In the genomic region with DNA sequence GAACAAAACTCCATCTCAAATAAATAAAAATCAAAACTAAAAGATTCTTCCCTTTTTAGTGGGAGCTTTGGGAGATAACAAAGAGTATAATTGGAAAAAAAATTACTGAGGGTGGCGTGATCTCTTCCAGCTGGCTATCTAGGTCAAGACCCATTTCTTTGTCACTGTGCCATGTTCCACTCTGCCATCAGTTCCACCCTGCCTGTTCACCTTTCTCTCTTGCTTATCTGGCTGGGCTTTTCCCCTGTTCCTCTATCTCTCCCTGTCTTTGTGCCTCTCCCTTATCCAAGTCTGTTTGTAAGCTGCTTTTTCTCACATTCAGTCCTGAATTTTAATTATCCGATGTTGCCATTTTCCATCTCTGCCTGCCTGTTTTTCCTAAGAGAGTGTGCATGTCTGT, we compare ENCODE assay signal across 20 cellular contexts. TPM values are rescaled to one million over a fixed set of nuclear protein-coding genes. Genes with fewer than 3 reads are reported as not detected.
DNase-seq lines count a peak whose midpoint lies in the region; ATAC-seq, FAIRE-seq and TF ChIP-seq lines count a peak whose summit lies in the region.
"Had no signal": no experiment of that assay in that cellular context is flagged by ENCODE, and none has a peak within 500 bp of the region (broad histone marks: within the 10 kb centered on the region; RNA-seq: fewer than 3 reads in every experiment).

No MANE protein-coding gene starts in this region.

- no peak for TF ChIP-seq EP300 in K562 (IDR thresholded peaks at IDR 0.05; ENCODE audit: low read length)

- 80% methylated on average over 2 of the region's 2 CpGs for WGBS in K562 (ENCODE audit: insufficient coverage, low coverage, missing lambda C conversion rate)

- no peaks in the 10 kb centered on the region for H3K27me3 Mint-ChIP-seq in nephron progenitor cell (ENCODE audit: low read depth, poor library complexity)
- H3K27me3 Mint-ChIP-seq in Caco-2 (ENCODE audit: insufficient read depth, unreplicated experiment), result peaks cover 6% of the 10 kb centered on the region
- H3K27me3 Mint-ChIP-seq: CD4-positive, alpha-beta memory T cell had no signal

- H3K27me3 ChIP-seq in K562 (ENCODE audit: control insufficient read depth in 2 of 2, insufficient read depth in 2 of 2, low read length in 2 of 2), result no peaks in the 10 kb centered on the region
- no peaks in the 10 kb centered on the region for H3K27me3 ChIP-seq in Caco-2 (replicated peaks; ENCODE audit: control insufficient read depth, insufficient read depth, low read length)
- H3K27me3 ChIP-seq: BE2C had no signal

- H3K27ac Mint-ChIP-seq in nephron progenitor cell (peak overlapping the region; percentile 60), Caco-2 (ENCODE audit: unreplicated experiment) (no peak overlapping the region)

- H2AFZ ChIP-seq in K562 (ENCODE audit: low read depth, low read length), result no peak overlapping the region
- H2AFZ ChIP-seq: PC-9 had no signal

- no peak for TF ChIP-seq CTCF in K562 (IDR thresholded peaks at IDR 0.05 in 2 of 3, conservative IDR thresholded peaks at IDR 0.05 in 1 of 3; ENCODE audit: insufficient read depth in 2 of 3, low read depth in 1 of 3, low read length in 3 of 3)
- TF ChIP-seq CTCF in nephron progenitor cell (IDR thresholded peaks at IDR 0.05), result no peak
- no peak for TF ChIP-seq CTCF in Caco-2 (IDR thresholded peaks at IDR 0.05; ENCODE audit: insufficient read depth in 1 of 2, low read depth in 1 of 2, low read length in 1 of 2, severe bottlenecking in 1 of 2, unreplicated experiment in 1 of 2)

- CTCF ChIA-PET in K562 (lab: Yijun Ruan, JAX; ENCODE audit: low intra/inter-chr PET ratio), result no interaction called here
- CTCF ChIA-PET in Caco-2 (lab: Charles Lee), result interaction anchor here (2.0 kb wide), 1 partner anchor 100 kb away, joined by 4 read pairs; no protein-coding TSS in a partner anchor

- H3K9me3 Mint-ChIP-seq in nephron progenitor cell, result peaks cover 5% of the 10 kb centered on the region
- H3K9me3 Mint-ChIP-seq in Caco-2 (ENCODE audit: unreplicated experiment), result no peaks in the 10 kb centered on the region
- H3K9me3 Mint-ChIP-seq: CD4-positive, alpha-beta memory T cell had no signal

- DNase-seq in G401 (ENCODE audit: low spot score), result peak; percentile 93
- peak in 67 of 76 experiments; percentile 6 to 86 (median 51) for DNase-seq in HUDEP-2 (lab: John Stamatoyannopoulos, UW; ENCODE audit: unreplicated experiment in 76 of 76)
- DNase-seq in K562 (ENCODE audit: extremely low read depth in 1 of 4, low spot score in 3 of 4), result peak in 1 of 4 experiments; percentile 12
- no peak for DNase-seq in nephron progenitor cell
- DNase-seq in NCI-H748 treated with DMSO at 0.1 percent for 48 hours (lab: John Stamatoyannopoulos, UW), result no peak
- DNase-seq in Caco-2, result no peak
- DNase-seq in NCI-H748 (lab: John Stamatoyannopoulos, UW; ENCODE audit: unreplicated experiment), result no peak
- DNase-seq: BE2C; CD4-positive, alpha-beta memory T cell; DND-41; GF-D8; GOT3; KG1; NCI-H1048; NCI-H1694; NCI-H2107; NCI-H69; PC-9 had no signal

- H3K27ac ChIP-seq in K562 (ENCODE audit: extremely low read depth, low read depth, low read length), result no peak overlapping the region
- H3K27ac ChIP-seq: PC-9 had no signal

- H3K9me3 ChIP-seq in K562 (replicated peaks; ENCODE audit: control insufficient read depth, insufficient read depth, low read depth, low read length), result no peaks in the 10 kb centered on the region
- no peaks in the 10 kb centered on the region for H3K9me3 ChIP-seq in Caco-2
- H3K9me3 ChIP-seq: BE2C had no signal

- intact Hi-C loops in K562 (cut with micrococcal nuclease), result loop anchor here (2.0 to 10.0 kb wide), 3 partner anchors 41 to 263 kb away; a partner anchor contains a TSS
- intact Hi-C loops in Caco-2 (cut with micrococcal nuclease; ENCODE audit: unreplicated experiment), result no loop called here

- H3K4me3 Mint-ChIP-seq in nephron progenitor cell, result no peak overlapping the region
- H3K4me3 Mint-ChIP-seq in Caco-2 (ENCODE audit: unreplicated experiment), result no peak overlapping the region
- H3K4me3 Mint-ChIP-seq: CD4-positive, alpha-beta memory T cell had no signal

- POLR2A ChIA-PET in K562 (lab: Yijun Ruan, JAX), result no interaction called here
- POLR2A ChIA-PET in Caco-2 (lab: Charles Lee), result no interaction called here

- TF ChIP-seq RAD21 in K562 (CRISPR knock-in tag; conservative IDR thresholded peaks at IDR 0.05 in 1 of 2, IDR thresholded peaks at IDR 0.05 in 1 of 2), result no peak

- BruUV-seq in K562 (replicated peaks; lab: Mats Ljungman, UMichigan) (no TSS peak), Caco-2 (replicated peaks; lab: Mats Ljungman, UMichigan) (no TSS peak)

- H3K9me1 ChIP-seq in K562 (ENCODE audit: control insufficient read depth, insufficient read depth, low read length), result no peaks in the 10 kb centered on the region

- no peaks in the 10 kb centered on the region for H3K79me2 ChIP-seq in K562 (ENCODE audit: control insufficient read depth, insufficient read depth, low read length)

- in situ Hi-C loops in G401 (cut with HindIII; ENCODE audit: low sequenced_read_pairs), result no loop called here
- in situ Hi-C loops in K562 (cut with MboI), result no loop called here

- peaks cover 17% of the 10 kb centered on the region; the same call in 2 of the 3 replicates for H3K36me3 ChIP-seq in K562 (ENCODE audit: control insufficient read depth, insufficient read depth, low read length)
- H3K36me3 ChIP-seq in Caco-2 (ENCODE audit: control insufficient read depth, insufficient read depth, low read length), result no peaks in the 10 kb centered on the region
- H3K36me3 ChIP-seq: BE2C had no signal

- peaks cover 25% of the 10 kb centered on the region for H3K36me3 Mint-ChIP-seq in nephron progenitor cell (ENCODE audit: low read depth)
- H3K36me3 Mint-ChIP-seq in Caco-2 (ENCODE audit: insufficient read depth, unreplicated experiment), result no peaks in the 10 kb centered on the region

- H3K4me3 ChIP-seq in K562 (no peak overlapping the region), Caco-2 (ENCODE audit: low read depth, low read length) (no peak overlapping the region)
- H3K4me3 ChIP-seq: PC-9 had no signal

- FAIRE-seq in K562 (lab: Jason Lieb, UNC), result peak; percentile 11
- FAIRE-seq: D721Med had no signal

- no peak overlapping the region for H3K4me2 ChIP-seq in K562 (ENCODE audit: insufficient read depth, low read length)
- H3K4me2 ChIP-seq: PC-9 had no signal

- no peaks in the 10 kb centered on the region for H4K20me1 ChIP-seq in K562 (replicated peaks; ENCODE audit: control insufficient read depth, insufficient read depth, low read length)

- H3K4me1 ChIP-seq in K562 (replicated peaks in 1 of 2; ENCODE audit: control insufficient read depth in 2 of 2, insufficient read depth in 2 of 2, low read length in 2 of 2) (peaks cover 0 to 3% of the 10 kb centered on the region in 2 experiments; a peak in 3 of 5 replicates), Caco-2 (no peaks in the 10 kb centered on the region)
- H3K4me1 ChIP-seq: BE2C had no signal

- ATAC-seq in K562, result no peak

- H3K9ac ChIP-seq in K562 (ENCODE audit: insufficient read depth in 1 of 2, low read depth in 2 of 2, low read length in 2 of 2), result no peak overlapping the region

- peaks cover 8% of the 10 kb centered on the region for H3K4me1 Mint-ChIP-seq in nephron progenitor cell
- H3K4me1 Mint-ChIP-seq in Caco-2 (ENCODE audit: low read depth, unreplicated experiment), result no peaks in the 10 kb centered on the region

- no peak for TF ChIP-seq POLR2A in K562 (conservative IDR thresholded peaks at IDR 0.05)

TF ChIP-seq in K562, 482 proteins besides CTCF, POLR2A, EP300 and RAD21:
- TF ChIP-seq CBFA2T3 (IDR thresholded peaks at IDR 0.05), result peak; percentile 23; the same call in 1 of the 2 replicates
- no peak for TF ChIP-seq SP2 (IDR thresholded peaks at IDR 0.05; ENCODE audit: extremely low read depth, low read depth, low read length, poor library complexity, severe bottlenecking)

RNA-seq across cellular contexts. Expression of a gene that starts 41.1 kb away (rescaled TPM):
- total RNA-seq in G401 (2014; rRNA removed; shearing (Covaris generic)), result not detected in 2 replicates
- 0.12 and 0.63 TPM in 2 replicates for total RNA-seq in K562 (2011; cell fraction: chromatin; rRNA removed; ENCODE audit: low replicate concordance)
- total RNA-seq in K562 (2011; cell fraction: nucleolus; rRNA removed), result 0.39 TPM in 1 of 2 replicates, not detected in the other
- 1.2 TPM in 1 of 2 replicates, not detected in the other for total RNA-seq in K562 (2011; cell fraction: nucleoplasm; rRNA removed)
- total RNA-seq in K562 (2014; rRNA removed) (0.04 and 0.14 TPM in 2 replicates), K562 (2014; rRNA removed; fragmentation: Illumina TruSeq; extraction: Trizol) (0.11 and 0.26 TPM in 2 replicates), K562 (2015; rRNA removed; fragmentation: Illumina TruSeq; extraction: Trizol) (0.23 and 0.47 TPM in 2 replicates), K562 (2021) (0.40 TPM in 1 of 2 replicates, not detected in the other), Caco-2 (2022) (not detected in 2 replicates)
- polyA plus RNA-seq in K562 (2011; rRNA removed) (0.01 and 0.04 TPM in 2 replicates), K562 (2014; fragmentation: Illumina TruSeq; extraction: Trizol) (0.07 and 0.13 TPM in 2 replicates), K562 (2014; fragmentation: Nextera tagmentation; extraction: Ambion mirVana) (under 1 TPM; 0.04 to 0.14 TPM), K562 (2014; rRNA removed) (0.04 and 0.11 TPM in 2 replicates)
- 0.03 and 0.06 TPM in 2 replicates for polyA plus RNA-seq in K562 (2011; cell fraction: cytosol; rRNA removed)
- polyA plus RNA-seq in K562 (2011; cell fraction: nucleus; rRNA removed), result 0.06 and 0.11 TPM in 2 replicates
- polyA plus RNA-seq in K562 (2012), result 0.07 and 0.20 TPM in 2 replicates
- polyA minus RNA-seq in K562 (2011; rRNA and poly(A)+ RNA removed), result 0.06 and 0.07 TPM in 2 replicates
- not detected in 2 replicates for polyA minus RNA-seq in K562 (2011; cell fraction: cytosol; rRNA and poly(A)+ RNA removed)
- polyA minus RNA-seq in K562 (2011; cell fraction: nucleus; rRNA and poly(A)+ RNA removed), result not detected in 2 replicates
- total RNA-seq: CD4-positive, alpha-beta memory T cell; M059J had no signal
- polyA plus RNA-seq: CD4-positive, alpha-beta memory T cell had no signal

Comparison
In these comparisons a context has a peak if more than half of its experiments do, and no peak if none do; other contexts are left out.
1. DNase-seq: peak in G401 (single experiment) and HUDEP-2 (67 of 76); none in nephron progenitor cell (single experiment), NCI-H748 treated with DMSO at 0.1 percent for 48 hours (single experiment), Caco-2 (0 of 2) and NCI-H748 (single experiment).